ENCODE assay signal across 8 cellular contexts in genomic region chr21:37208056-37208705, GRCh38. TPM values are rescaled to one million over a fixed set of nuclear protein-coding genes. Genes with fewer than 3 reads are reported as not detected.
A peak's percentile ranks its signal among the peaks of the same experiment; 100 is the strongest.
DNase-seq lines count a peak whose midpoint lies in the region; ATAC-seq and TF ChIP-seq lines count a peak whose summit lies in the region.

No MANE protein-coding gene starts in this region.

- peak in 1 of 2 donors; percentile 31 for DNase-seq in activated naive CD4-positive, alpha-beta T cell treated with anti-CD3 and anti-CD28 coated beads, Interleukin-2, amount 50 U/mL, for 72 hours (ENCODE audit: low spot score in 2 of 2)
- DNase-seq in activated naive CD4-positive, alpha-beta T cell treated with Interleukin-2 at 50 U/mL for 16 hours = no peak
- no peak for DNase-seq in Panc1 (ENCODE audit: low read depth, low spot score)
- DNase-seq in dorsolateral prefrontal cortex = peak; percentile 43 to 88 (median 78)
- DNase-seq in neural crest cell (ENCODE audit: low read depth, low spot score) = no peak
- no peak for DNase-seq in NAMALWA (ENCODE audit: low spot score)
- no peak for DNase-seq in NCI-H146 treated with DMSO at 0.1 percent for 48 hours (lab: John Stamatoyannopoulos, UW; ENCODE audit: unreplicated experiment)

- H3K27me3 Mint-ChIP-seq in neural crest cell (ENCODE audit: low read depth) = peaks cover 7% of the 10 kb centered on the region

- TF ChIP-seq CTCF in Panc1 (IDR thresholded peaks at IDR 0.05) = no peak
- no peak for TF ChIP-seq CTCF in dorsolateral prefrontal cortex (IDR thresholded peaks at IDR 0.05 in 54 of 56, conservative IDR thresholded peaks at IDR 0.05 in 2 of 56; ENCODE audit: low read depth in 1 of 56, partially characterized antibody in 56 of 56)
- no peak for TF ChIP-seq CTCF in neural crest cell (conservative IDR thresholded peaks at IDR 0.05)

- peaks cover 0 to 9% of the 10 kb centered on the region in 2 donors for H3K9me3 Mint-ChIP-seq in activated naive CD4-positive, alpha-beta T cell treated with anti-CD3 and anti-CD28 coated beads, Interleukin-2, amount 50 U/mL, for 72 hours
- H3K9me3 Mint-ChIP-seq in neural crest cell = peaks cover 13% of the 10 kb centered on the region

- POLR2A ChIA-PET in Panc1 (lab: Charles Lee) = no interaction called here

- BruUV-seq in Panc1 (replicated peaks; lab: Mats Ljungman, UMichigan) = no TSS peak

- no peaks in the 10 kb centered on the region for H3K4me1 ChIP-seq in Panc1 (ENCODE audit: control insufficient read depth, insufficient read depth, low read length)

- no peaks in the 10 kb centered on the region for H3K36me3 ChIP-seq in Panc1 (ENCODE audit: control insufficient read depth, insufficient read depth, low read length)

- no peaks in the 10 kb centered on the region for H3K36me3 Mint-ChIP-seq in activated naive CD4-positive, alpha-beta T cell treated with anti-CD3 and anti-CD28 coated beads, Interleukin-2, amount 50 U/mL, for 72 hours
- peaks cover 28% of the 10 kb centered on the region for H3K36me3 Mint-ChIP-seq in neural crest cell (ENCODE audit: low read depth)

- no peaks in the 10 kb centered on the region for H3K9me3 ChIP-seq in Panc1 (ENCODE audit: control insufficient read depth, insufficient read depth, low read depth, low read length)

- peak; percentile 80 to 83 for ATAC-seq in activated naive CD4-positive, alpha-beta T cell treated with anti-CD3 and anti-CD28 coated beads, Interleukin-2, amount 50 U/mL, for 72 hours
- ATAC-seq in HG02884 (IDR thresholded peaks at IDR 0.05; ENCODE audit: unreplicated experiment) = peak; percentile 52
- ATAC-seq in Panc1 = peak; percentile 53

- H3K27ac Mint-ChIP-seq in activated naive CD4-positive, alpha-beta T cell treated with anti-CD3 and anti-CD28 coated beads, Interleukin-2, amount 50 U/mL, for 72 hours = peak overlapping the region; percentile 90 to 91
- peak overlapping the region; percentile 95 for H3K27ac Mint-ChIP-seq in neural crest cell (ENCODE audit: unreplicated experiment)

- H3K4me1 Mint-ChIP-seq in neural crest cell = peaks cover 23% of the 10 kb centered on the region

- intact Hi-C loops in Panc1 (cut with micrococcal nuclease; ENCODE audit: unreplicated experiment) = no loop called here
- intact Hi-C loops in dorsolateral prefrontal cortex (cut with DNase I) = no loop called here

- peak overlapping the region; percentile 61 for H3K4me3 Mint-ChIP-seq in neural crest cell

- H3K27me3 ChIP-seq in Panc1 (ENCODE audit: control insufficient read depth, insufficient read depth, low read length) = no peaks in the 10 kb centered on the region
- H3K27me3 ChIP-seq in dorsolateral prefrontal cortex = no peaks in the 10 kb centered on the region

- in situ Hi-C loops in Panc1 (cut with HindIII; ENCODE audit: low pct_unique_long_range_greater_than_20kb, low sequenced_read_pairs) = no loop called here

- H3K27ac ChIP-seq in Panc1 (ENCODE audit: low read length) = no peak overlapping the region
- peak overlapping the region in 52 of 59 donors; percentile 18 to 88 (median 66) for H3K27ac ChIP-seq in dorsolateral prefrontal cortex

- CTCF ChIA-PET in Panc1 (lab: Charles Lee) = no interaction called here

- H3K4me3 ChIP-seq in Panc1 (ENCODE audit: low read depth in 2 of 2, low read length in 2 of 2) (no peak overlapping the region), dorsolateral prefrontal cortex (peak overlapping the region in 40 of 59 donors; percentile 5 to 58 (median 35))

RNA-seq across cellular contexts. Expression of gene VPS26C, which starts 59.0 kb away (rescaled TPM):
- total RNA-seq in activated naive CD4-positive, alpha-beta T cell treated with anti-CD3 and anti-CD28 coated beads, Interleukin-2, amount 50 U/mL, for 72 hours = 10 to 100 TPM; 68.9 to 69.0 TPM
- 47.4 TPM for total RNA-seq in Panc1 (2021; ENCODE audit: unreplicated experiment)
- polyA plus RNA-seq in Panc1 (2012; ENCODE audit: insufficient read length) = 33.8 TPM
- total RNA-seq in dorsolateral prefrontal cortex = 10 to 100 TPM; 32.9 to 58.9 (median 44.4) TPM
- total RNA-seq in neural crest cell = 41.1 and 43.5 TPM in 2 replicates

Comparison
In these comparisons a context has a peak if more than half of its experiments do, and no peak if none do; other contexts are left out.
1. DNase-seq: peak in dorsolateral prefrontal cortex (10 of 10); none in activated naive CD4-positive, alpha-beta T cell treated with Interleukin-2 at 50 U/mL for 16 hours (single experiment), Panc1 (single experiment), neural crest cell (single experiment), NAMALWA (single experiment) and NCI-H146 treated with DMSO at 0.1 percent for 48 hours (single experiment).
2. H3K4me3 ChIP-seq: peak in dorsolateral prefrontal cortex (40 of 59); none in Panc1 (0 of 2).
3. Peak in every context shown above with its lines, with median percentiles within 50 percentile points of each other: ATAC-seq.